8 cellular contexts compared by ENCODE assay signal in the genomic region with DNA sequence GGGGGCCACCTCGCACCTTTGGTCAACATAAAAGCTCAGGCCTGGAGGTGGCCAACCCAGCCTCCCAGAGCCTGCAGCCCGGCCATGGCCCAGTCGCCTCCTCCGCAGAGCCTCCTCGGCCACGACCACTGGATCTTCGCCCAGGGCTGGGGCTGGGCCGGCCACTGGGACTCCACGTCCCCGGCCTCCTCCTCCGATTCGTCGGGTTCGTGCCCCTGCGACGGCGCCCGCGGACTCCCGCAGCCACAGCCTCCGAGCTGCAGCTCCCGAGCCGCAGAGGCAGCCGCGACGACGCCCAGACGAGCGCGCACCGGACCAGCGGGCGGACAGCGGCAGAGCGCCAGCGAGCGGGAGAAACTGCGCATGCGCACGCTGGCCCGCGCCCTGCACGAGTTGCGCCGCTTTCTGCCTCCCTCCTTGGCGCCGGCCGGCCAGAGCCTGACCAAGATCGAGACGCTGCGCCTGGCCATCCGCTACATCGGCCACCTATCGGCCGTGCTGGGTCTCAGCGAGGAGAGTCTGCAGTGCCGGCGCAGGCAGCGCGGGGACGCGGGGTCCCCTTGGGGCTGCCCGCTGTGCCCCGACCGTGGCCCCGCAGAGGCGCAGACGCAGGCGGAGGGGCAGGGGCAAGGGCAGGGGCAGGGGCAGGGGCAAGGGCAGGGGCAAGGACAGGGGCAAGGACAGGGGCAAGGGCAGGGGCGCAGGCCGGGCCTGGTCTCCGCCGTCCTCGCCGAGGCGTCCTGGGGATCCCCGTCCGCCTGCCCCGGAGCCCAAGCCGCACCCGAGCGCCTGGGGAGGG. TPM values are rescaled to one million over a fixed set of nuclear protein-coding genes. Genes with fewer than 3 reads are reported as not detected.
DNase-seq lines count a peak whose midpoint lies in the region; ATAC-seq and TF ChIP-seq lines count a peak whose summit lies in the region.

A gene with protein sequence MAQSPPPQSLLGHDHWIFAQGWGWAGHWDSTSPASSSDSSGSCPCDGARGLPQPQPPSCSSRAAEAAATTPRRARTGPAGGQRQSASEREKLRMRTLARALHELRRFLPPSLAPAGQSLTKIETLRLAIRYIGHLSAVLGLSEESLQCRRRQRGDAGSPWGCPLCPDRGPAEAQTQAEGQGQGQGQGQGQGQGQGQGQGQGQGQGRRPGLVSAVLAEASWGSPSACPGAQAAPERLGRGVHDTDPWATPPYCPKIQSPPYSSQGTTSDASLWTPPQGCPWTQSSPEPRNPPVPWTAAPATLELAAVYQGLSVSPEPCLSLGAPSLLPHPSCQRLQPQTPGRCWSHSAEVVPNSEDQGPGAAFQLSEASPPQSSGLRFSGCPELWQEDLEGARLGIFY (plus strand): TSS at position 59 of the 799 bp plus-strand sequence. CDS start 26 bp downstream, at position 85.

- H3K4me3 ChIP-seq in HUES6 (ENCODE audit: low read depth, low read length) (peak within 1 kb of the TSS; percentile 50), adrenal gland (peak within 1 kb of the TSS in 2 of 4 donors; percentile 5 to 36), urinary bladder (ENCODE audit: low read depth, low read length) (peak within 1 kb of the TSS; percentile 16)

- H3K9me3 ChIP-seq in HUES6 (ENCODE audit: control insufficient read depth, insufficient read depth, low read depth, low read length): no peaks in the 10 kb centered on the region
- H3K9me3 ChIP-seq in adrenal gland (replicated peaks in 1 of 3): no peaks in the 10 kb centered on the region

- 3 to 14% (median 5%) methylated on average over 1 to 82 of the region's 82 CpGs; no CpG with 5 or more reads in 1 of the 4 donors for WGBS in adrenal gland, 4 donors
- WGBS in urinary bladder: 9% methylated on average over 82 of the region's 82 CpGs

- peaks cover 52% of the 10 kb centered on the region for H3K27me3 ChIP-seq in HUES6 (ENCODE audit: control insufficient read depth, insufficient read depth, low read length)
- H3K27me3 ChIP-seq in adrenal gland: no peaks in the 10 kb centered on the region

- ATAC-seq in left ventricle myocardium superior: peak; percentile 96

- intact Hi-C loops in adrenal gland (cut with DNase I): no loop called here
- intact Hi-C loops in left ventricle myocardium superior (cut with micrococcal nuclease): no loop called here
- intact Hi-C loops in posterior vena cava (cut with DNase I): no loop called here

- H3K36me3 ChIP-seq in HUES6 (ENCODE audit: control insufficient read depth, insufficient read depth, low read length) (no peaks in the 10 kb centered on the region), adrenal gland (replicated peaks in 1 of 2) (no peaks in the 10 kb centered on the region), urinary bladder (ENCODE audit: insufficient read depth) (no peaks in the 10 kb centered on the region)

- peak; percentile 29 to 79 (median 51) for TF ChIP-seq CTCF in adrenal gland (IDR thresholded peaks at IDR 0.05)

- H3K27ac ChIP-seq in HUES6 (ENCODE audit: low read depth, low read length): no peak within 1 kb of the TSS
- H3K27ac ChIP-seq in adrenal gland: peak within 1 kb of the TSS in 2 of 5 donors; percentile 24 to 42
- no peak within 1 kb of the TSS for H3K27ac ChIP-seq in urinary bladder (ENCODE audit: low read depth)

- DNase-seq in NCI-H1417 (lab: John Stamatoyannopoulos, UW) (peak; percentile 11 to 59 (median 29)), NCI-H1417 treated with DMSO at 0.1 percent for 48 hours (lab: John Stamatoyannopoulos, UW) (no peak), SKM-1 (lab: John Stamatoyannopoulos, UW; ENCODE audit: unreplicated experiment) (peak; percentile 21), adrenal gland (peak; percentile 84 to 90 (median 88)), left ventricle myocardium superior (peak; percentile 94), posterior vena cava (ENCODE audit: low spot score) (peak; percentile 96)

- TF ChIP-seq POLR2A in adrenal gland (IDR thresholded peaks at IDR 0.05): no peak

- H3K4me1 ChIP-seq in HUES6 (ENCODE audit: control insufficient read depth, insufficient read depth, low read length): peaks cover 10% of the 10 kb centered on the region; the same call in 1 of the 2 replicates
- peaks cover 12 to 15% of the 10 kb centered on the region in 2 donors for H3K4me1 ChIP-seq in adrenal gland (replicated peaks in 1 of 2)
- no peaks in the 10 kb centered on the region for H3K4me1 ChIP-seq in urinary bladder (ENCODE audit: insufficient read depth)

- H3K9ac ChIP-seq in HUES6 (ENCODE audit: low read length): peak within 1 kb of the TSS; percentile 73

RNA-seq across cellular contexts. Expression of the gene that starts here (rescaled TPM):
- total RNA-seq in adrenal gland (1 to 10 TPM in 1 of 8 donors, under 1 TPM in 4, not detected in 3; 0.34 to 1.7 (median 0.72) TPM), left ventricle myocardium superior (0.20 TPM), posterior vena cava (under 1 TPM; 0.32 to 0.38 TPM), urinary bladder (not detected)
- polyA plus RNA-seq in adrenal gland (under 1 TPM; 0.37 to 0.57 (median 0.40) TPM), urinary bladder (0.10 TPM)

Comparison
In these comparisons a context has a peak if more than half of its experiments do, and no peak if none do; other contexts are left out.
1. Peak in DNase-seq and ATAC-seq in left ventricle myocardium superior; RNA of the gene not detected or under 1 TPM.
2. Peak in DNase-seq in posterior vena cava; RNA of the gene not detected or under 1 TPM.